In genomic region chr11:27290261-27290660, GRCh38 we compare ENCODE assay signal across 26 cellular contexts.
"Had no signal": no experiment of that assay in that cellular context is flagged by ENCODE, and none has a peak within 500 bp of the region (broad histone marks: within the 10 kb centered on the region; RNA-seq: fewer than 3 reads in every experiment).

No MANE protein-coding gene starts in this region.

- ATAC-seq: activated naive CD8-positive, alpha-beta T cell treated with anti-CD3 and anti-CD28 coated beads, Interleukin-2, amount 50 U/mL, for 24 hours; esophagus mucosa; left cardiac atrium; stimulated activated naive CD8-positive, alpha-beta T cell treated with anti-CD3 and anti-CD28 coated beads, Interleukin-15, amount 100 ng/mL, for 72 hours had no signal

- H3K36me3 Mint-ChIP-seq: activated naive CD4-positive, alpha-beta T cell treated with anti-CD3 and anti-CD28 coated beads, Interleukin-2, amount 10 ng/mL, durations not matched to agents 7 days and 5 days; mesothelial cell of epicardium had no signal

- H3K27ac Mint-ChIP-seq: activated naive CD4-positive, alpha-beta T cell treated with anti-CD3 and anti-CD28 coated beads, Interleukin-2, amount 10 ng/mL, durations not matched to agents 7 days and 5 days; activated naive CD8-positive, alpha-beta T cell treated with anti-CD3 and anti-CD28 coated beads, Interleukin-2, amount 50 U/mL, for 24 hours; mesothelial cell of epicardium; nephron progenitor cell; progenitor cell of endocrine pancreas; stimulated activated naive CD8-positive, alpha-beta T cell treated with anti-CD3 and anti-CD28 coated beads, Interleukin-15, amount 100 ng/mL, for 72 hours had no signal

- DNase-seq: activated CD4-positive, alpha-beta T cell treated with anti-CD3 and anti-CD28 coated beads for 1 hour; activated CD8-positive, alpha-beta memory T cell treated with anti-CD3 and anti-CD28 coated beads for 24 hours; activated CD8-positive, alpha-beta memory T cell treated with anti-CD3 and anti-CD28 coated beads, Interleukin-2, amount 50 U/mL, for 48 hours; activated effector memory CD4-positive, alpha-beta T cell treated with Interleukin-2 at 50 U/mL for 16 hours; activated naive CD4-positive, alpha-beta T cell treated with anti-CD3 and anti-CD28 coated beads, Interleukin-2, amount 10 ng/mL, durations not matched to agents 7 days and 5 days; activated naive CD8-positive, alpha-beta T cell treated with anti-CD3 and anti-CD28 coated beads, Interleukin-2, amount 50 U/mL, for 24 hours; activated T-cell treated with anti-CD3 and anti-CD28 coated beads, Interleukin-2, amount 50 U/mL, for 48 hours; aorta; brain microvascular endothelial cell; left cardiac atrium; nephron progenitor cell; nucleus accumbens; small intestine; stimulated activated CD4-positive, alpha-beta T cell treated with anti-CD3 and anti-CD28 coated beads, Interleukin-15, amount 100 ng/mL, for 24 hours; stimulated activated CD4-positive, alpha-beta T cell treated with anti-CD3 and anti-CD28 coated beads, Interleukin-2, amount 100 ng/mL, for 48 hours; stimulated activated naive CD8-positive, alpha-beta T cell treated with anti-CD3 and anti-CD28 coated beads, Interleukin-15, amount 100 ng/mL, for 72 hours; transverse colon; WERI-Rb-1 had no signal

- H3K27me3 ChIP-seq: brain microvascular endothelial cell, right atrium auricular region, suprapubic skin, transverse colon had no signal

- H3K36me3 ChIP-seq: brain microvascular endothelial cell, right atrium auricular region, suprapubic skin, transverse colon, WERI-Rb-1 had no signal

- H3K27me3 Mint-ChIP-seq: activated naive CD4-positive, alpha-beta T cell treated with anti-CD3 and anti-CD28 coated beads, Interleukin-2, amount 10 ng/mL, durations not matched to agents 7 days and 5 days; progenitor cell of endocrine pancreas; stimulated activated naive CD8-positive, alpha-beta T cell treated with anti-CD3 and anti-CD28 coated beads, Interleukin-15, amount 100 ng/mL, for 72 hours had no signal

- H3K4me1 ChIP-seq: right atrium auricular region had no signal

- H3K4me3 ChIP-seq: coronary artery, lung, right atrium auricular region, suprapubic skin, transverse colon had no signal

- H3K4me3 Mint-ChIP-seq: activated naive CD4-positive, alpha-beta T cell treated with anti-CD3 and anti-CD28 coated beads, Interleukin-2, amount 10 ng/mL, durations not matched to agents 7 days and 5 days; activated naive CD8-positive, alpha-beta T cell treated with anti-CD3 and anti-CD28 coated beads, Interleukin-2, amount 50 U/mL, for 24 hours; central memory CD8-positive, alpha-beta T cell; mesothelial cell of epicardium; nephron progenitor cell; stimulated activated naive CD8-positive, alpha-beta T cell treated with anti-CD3 and anti-CD28 coated beads, Interleukin-15, amount 100 ng/mL, for 72 hours had no signal

- H3K4me1 Mint-ChIP-seq: activated naive CD4-positive, alpha-beta T cell treated with anti-CD3 and anti-CD28 coated beads, Interleukin-2, amount 10 ng/mL, durations not matched to agents 7 days and 5 days; activated naive CD8-positive, alpha-beta T cell treated with anti-CD3 and anti-CD28 coated beads, Interleukin-2, amount 50 U/mL, for 24 hours; central memory CD8-positive, alpha-beta T cell; stimulated activated naive CD8-positive, alpha-beta T cell treated with anti-CD3 and anti-CD28 coated beads, Interleukin-15, amount 100 ng/mL, for 72 hours had no signal

- H3K27ac ChIP-seq: brain microvascular endothelial cell, coronary artery, right atrium auricular region, suprapubic skin, WERI-Rb-1 had no signal

- H3K9me3 ChIP-seq: right atrium auricular region, suprapubic skin, transverse colon had no signal
